In genomic region chr5:61371474-61371873, GRCh38 we compare ENCODE assay signal across 14 cellular contexts.
"Had no signal": no experiment of that assay in that cellular context is flagged by ENCODE, and none has a peak within 500 bp of the region (broad histone marks: within the 10 kb centered on the region; RNA-seq: fewer than 3 reads in every experiment).

No MANE protein-coding gene starts in this region.

- H3K27me3 Mint-ChIP-seq: activated CD4-positive, alpha-beta memory T cell treated with anti-CD3 and anti-CD28 coated beads, Interleukin-2, amount 10 ng/mL, durations not matched to agents 7 days and 5 days; activated CD4-positive, alpha-beta T cell treated with anti-CD3 and anti-CD28 coated beads for 36 hours; activated naive CD8-positive, alpha-beta T cell treated with anti-CD3 and anti-CD28 coated beads for 36 hours had no signal

- H3K27ac ChIP-seq: neural progenitor cell, parathyroid adenoma, right atrium auricular region, skin epidermis had no signal

- H3K4me1 Mint-ChIP-seq: activated CD4-positive, alpha-beta memory T cell treated with anti-CD3 and anti-CD28 coated beads, Interleukin-2, amount 10 ng/mL, durations not matched to agents 7 days and 5 days; activated CD4-positive, alpha-beta T cell treated with anti-CD3 and anti-CD28 coated beads for 36 hours; neural progenitor cell had no signal

- H3K4me3 ChIP-seq: neural progenitor cell, right atrium auricular region, skin epidermis, transverse colon had no signal

- H3K4me3 Mint-ChIP-seq: activated CD4-positive, alpha-beta memory T cell treated with anti-CD3 and anti-CD28 coated beads, Interleukin-2, amount 10 ng/mL, durations not matched to agents 7 days and 5 days; activated CD4-positive, alpha-beta T cell treated with anti-CD3 and anti-CD28 coated beads for 36 hours; activated naive CD8-positive, alpha-beta T cell treated with anti-CD3 and anti-CD28 coated beads for 36 hours; activated T-cell treated with anti-CD3 and anti-CD28 coated beads, Interleukin-2, amount 50 U/mL, for 72 hours; neural progenitor cell; stimulated activated effector memory CD8-positive, alpha-beta T cell treated with anti-CD3 and anti-CD28 coated beads, Interleukin-12 subunit alpha, Interleukin-12 subunit beta, amount 100 ng/mL, for 72 hours had no signal

- H3K9ac ChIP-seq: neural progenitor cell, parathyroid adenoma had no signal

- ATAC-seq: activated CD4-positive, alpha-beta T cell treated with anti-CD3 and anti-CD28 coated beads for 36 hours; activated T-cell treated with anti-CD3 and anti-CD28 coated beads, Interleukin-2, amount 50 U/mL, for 72 hours; stimulated activated effector memory CD8-positive, alpha-beta T cell treated with anti-CD3 and anti-CD28 coated beads, Interleukin-12 subunit alpha, Interleukin-12 subunit beta, amount 100 ng/mL, for 72 hours had no signal

- H3K4me1 ChIP-seq: right atrium auricular region had no signal

- H3K27ac Mint-ChIP-seq: activated CD4-positive, alpha-beta memory T cell treated with anti-CD3 and anti-CD28 coated beads, Interleukin-2, amount 10 ng/mL, durations not matched to agents 7 days and 5 days; activated CD4-positive, alpha-beta T cell treated with anti-CD3 and anti-CD28 coated beads for 36 hours; activated naive CD8-positive, alpha-beta T cell treated with anti-CD3 and anti-CD28 coated beads for 36 hours; activated T-cell treated with anti-CD3 and anti-CD28 coated beads, Interleukin-2, amount 50 U/mL, for 72 hours; neural progenitor cell; stimulated activated effector memory CD8-positive, alpha-beta T cell treated with anti-CD3 and anti-CD28 coated beads, Interleukin-12 subunit alpha, Interleukin-12 subunit beta, amount 100 ng/mL, for 72 hours had no signal

- H3K4me2 ChIP-seq: neural progenitor cell had no signal

- DNase-seq: activated CD4-positive, alpha-beta memory T cell treated with anti-CD3 and anti-CD28 coated beads, Interleukin-2, amount 10 ng/mL, durations not matched to agents 7 days and 5 days; activated CD4-positive, alpha-beta T cell treated with anti-CD3 and anti-CD28 coated beads for 36 hours; activated gamma-delta T cell treated with Interleukin-2 at 50 U/mL for 16 hours; activated naive CD8-positive, alpha-beta T cell treated with anti-CD3 and anti-CD28 coated beads for 36 hours; activated T-cell treated with anti-CD3 and anti-CD28 coated beads, Interleukin-2, amount 50 U/mL, for 72 hours; dermis blood vessel endothelial cell; erythroblast; T-helper 9 cell; transverse colon had no signal

- H3K27me3 ChIP-seq: neural progenitor cell, right atrium auricular region, transverse colon had no signal

- H3K9me3 Mint-ChIP-seq: activated T-cell treated with anti-CD3 and anti-CD28 coated beads, Interleukin-2, amount 50 U/mL, for 72 hours had no signal

- H3K36me3 ChIP-seq: neural progenitor cell, right atrium auricular region, transverse colon had no signal
